Comparison of ENCODE assay signal across 1 cellular context in genomic region chr10:11425672-11426071, GRCh38.
TF ChIP-seq lines count a peak whose summit lies in the region.

No MANE protein-coding gene starts in this region.

TF ChIP-seq in GM12891, 5 proteins besides CTCF, POLR2A, EP300 and RAD21:
- TF ChIP-seq SPI1 (IDR thresholded peaks at IDR 0.05; ENCODE audit: low read depth, low read length) (no peak), POU2F2 (IDR thresholded peaks at IDR 0.05; ENCODE audit: low read depth, low read length) (no peak)
TF ChIP-seq in GM12891: peak in this region for 0.
